Comparison of ENCODE assay signal across 7 cellular contexts in genomic region chr3:177538743-177539730, GRCh38.
A peak's percentile ranks its signal among the peaks of the same experiment; 100 is the strongest.
DNase-seq lines count a peak whose midpoint lies in the region; ATAC-seq, FAIRE-seq and TF ChIP-seq lines count a peak whose summit lies in the region.

No MANE protein-coding gene starts in this region.

- TF ChIP-seq POLR2A in thyroid gland (IDR thresholded peaks at IDR 0.05): no peak

- intact Hi-C loops in thyroid gland (cut with DNase I): no loop called here

- DNase-seq in NOMO-1 (lab: John Stamatoyannopoulos, UW; ENCODE audit: unreplicated experiment in 2 of 2) (peak; percentile 36 to 74), mesenchymal stem cell (peak; percentile 14), urothelium cell line (ENCODE audit: low spot score) (no peak), thyroid gland (no peak)
- no peak for DNase-seq in activated effector memory CD4-positive, alpha-beta T cell treated with Interleukin-2 at 50 U/mL for 16 hours

- ATAC-seq in GM18873 (IDR thresholded peaks at IDR 0.05; ENCODE audit: low FRiP score, unreplicated experiment): peak; percentile 90
- ATAC-seq in HG02610 (IDR thresholded peaks at IDR 0.05; ENCODE audit: unreplicated experiment): peak; percentile 81

- no peak for TF ChIP-seq CTCF in thyroid gland (IDR thresholded peaks at IDR 0.05)

- no peak overlapping the region for H2BK15ac ChIP-seq in mesenchymal stem cell (ENCODE audit: low read depth, poor library complexity, severe bottlenecking)

- no peak overlapping the region for H2BK12ac ChIP-seq in mesenchymal stem cell (ENCODE audit: low read length in 2 of 2)

- no peak overlapping the region for H4K8ac ChIP-seq in mesenchymal stem cell (ENCODE audit: low read length)

- no peak overlapping the region for H2BK5ac ChIP-seq in mesenchymal stem cell (ENCODE audit: low read depth, low read length, poor library complexity, severe bottlenecking)

- 53% methylated on average over 8 of the region's 9 CpGs for WGBS in mesenchymal stem cell
- WGBS in thyroid gland, 2 donors: 64 to 66% methylated on average over 9 of the region's 9 CpGs

- H3K79me1 ChIP-seq in mesenchymal stem cell (replicated peaks; ENCODE audit: low read length, poor library complexity, severe bottlenecking): no peaks in the 10 kb centered on the region

- H3K9me3 ChIP-seq in mesenchymal stem cell (ENCODE audit: control insufficient read depth, low read length) (no peaks in the 10 kb centered on the region), thyroid gland (no peaks in the 10 kb centered on the region)

- H3K27me3 ChIP-seq in mesenchymal stem cell (ENCODE audit: control insufficient read depth in 1 of 2, insufficient read depth in 1 of 2, low read length in 2 of 2) (no peaks in the 10 kb centered on the region), thyroid gland (no peaks in the 10 kb centered on the region)

- no peaks in the 10 kb centered on the region for H3K4me1 ChIP-seq in mesenchymal stem cell (ENCODE audit: control insufficient read depth, insufficient read depth, low read depth, low read length)
- peaks cover 16% of the 10 kb centered on the region in 2 donors for H3K4me1 ChIP-seq in thyroid gland

- peak overlapping the region; percentile 24 to 76 for H3K18ac ChIP-seq in mesenchymal stem cell (ENCODE audit: low read depth in 1 of 2, low read length in 2 of 2)

- no peak overlapping the region for H3K14ac ChIP-seq in mesenchymal stem cell (ENCODE audit: low read length in 2 of 2)

- peak overlapping the region; percentile 55 for H3K9ac ChIP-seq in mesenchymal stem cell (ENCODE audit: low read length)

- H2AK5ac ChIP-seq in mesenchymal stem cell (ENCODE audit: low read length, severe bottlenecking): no peak overlapping the region

- no peak for FAIRE-seq in urothelium cell line (lab: Jason Lieb, UNC)

- H3K4me2 ChIP-seq in mesenchymal stem cell (ENCODE audit: low read length, poor library complexity, severe bottlenecking): no peak overlapping the region

- no peak overlapping the region for H4K91ac ChIP-seq in mesenchymal stem cell (ENCODE audit: low read length)

- H3K36me3 ChIP-seq in mesenchymal stem cell (ENCODE audit: control insufficient read depth in 1 of 2, insufficient read depth in 2 of 2, low read depth in 1 of 2, low read length in 2 of 2): no peaks in the 10 kb centered on the region
- no peaks in the 10 kb centered on the region for H3K36me3 ChIP-seq in thyroid gland

- H3K27ac ChIP-seq in mesenchymal stem cell (ENCODE audit: low read length, poor library complexity, severe bottlenecking) (no peak overlapping the region), thyroid gland (peak overlapping the region in 1 of 3 donors; percentile 40)

- no peak overlapping the region for H3K23ac ChIP-seq in mesenchymal stem cell (ENCODE audit: low read length in 2 of 2)

- H3K4ac ChIP-seq in mesenchymal stem cell (ENCODE audit: low read depth in 1 of 2, low read length in 2 of 2): peak overlapping the region in 1 of 2 experiments; percentile 15

- H3K4me3 ChIP-seq in mesenchymal stem cell (ENCODE audit: insufficient read depth in 1 of 2, low read depth in 1 of 2, low read length in 2 of 2): peak overlapping the region in 1 of 2 experiments; percentile 43
- no peak overlapping the region for H3K4me3 ChIP-seq in thyroid gland (replicated peaks in 1 of 3)

- H2AFZ ChIP-seq in mesenchymal stem cell (ENCODE audit: low read depth, low read length): no peak overlapping the region

- no peak overlapping the region for H2BK120ac ChIP-seq in mesenchymal stem cell (ENCODE audit: low read depth, low read length)

Comparison
In these comparisons a context has a peak if more than half of its experiments do, and no peak if none do; other contexts are left out.
1. DNase-seq: peak in NOMO-1 (2 of 2) and mesenchymal stem cell (single experiment); none in urothelium cell line (single experiment), activated effector memory CD4-positive, alpha-beta T cell treated with Interleukin-2 at 50 U/mL for 16 hours (single experiment) and thyroid gland (0 of 2).